2 cellular contexts compared by ENCODE assay signal in genomic region chr18:50447102-50447501, GRCh38.
TF ChIP-seq lines count a peak whose summit lies in the region.

No MANE protein-coding gene starts in this region.

TF ChIP-seq in GM23338, 12 proteins besides CTCF, POLR2A, EP300 and RAD21:
- TF ChIP-seq ETS1 (IDR thresholded peaks at IDR 0.05), result no peak
- no peak for TF ChIP-seq JUNB (IDR thresholded peaks at IDR 0.05; ENCODE audit: unreplicated experiment)
- TF ChIP-seq ZNF114 (CRISPR knock-in tag; IDR thresholded peaks at IDR 0.05), result no peak
- TF ChIP-seq EZH2phosphoT487 (IDR thresholded peaks at IDR 0.05; ENCODE audit: unreplicated experiment), result no peak
- TF ChIP-seq STAT1 (IDR thresholded peaks at IDR 0.05; ENCODE audit: unreplicated experiment), result no peak
- no peak for TF ChIP-seq EZH2 (IDR thresholded peaks at IDR 0.05; ENCODE audit: low read depth, unreplicated experiment)
- no peak for TF ChIP-seq NANOG (IDR thresholded peaks at IDR 0.05; ENCODE audit: borderline replicate concordance)
- no peak for TF ChIP-seq POLR2AphosphoS5 (IDR thresholded peaks at IDR 0.05; ENCODE audit: low read depth)
- no peak for TF ChIP-seq ZNF331 (CRISPR knock-in tag; IDR thresholded peaks at IDR 0.05; ENCODE audit: low read depth)
- TF ChIP-seq REST (IDR thresholded peaks at IDR 0.05; ENCODE audit: unreplicated experiment), result no peak
- no peak for TF ChIP-seq CREB1 (CRISPR knock-in tag; IDR thresholded peaks at IDR 0.05; ENCODE audit: low read depth)
- no peak for TF ChIP-seq ZNF462 (CRISPR knock-in tag; IDR thresholded peaks at IDR 0.05)

TF ChIP-seq in K562, 482 proteins besides CTCF, POLR2A, EP300 and RAD21 (continued from another document):
- TF ChIP-seq HES1 (IDR thresholded peaks at IDR 0.05; ENCODE audit: low read depth) (no peak), ZNF766 (CRISPR knock-in tag; conservative IDR thresholded peaks at IDR 0.05) (no peak), ZBTB40 (IDR thresholded peaks at IDR 0.05) (no peak), ZBTB40 (CRISPR knock-in tag; IDR thresholded peaks at IDR 0.05) (no peak), ZBTB33 (CRISPR knock-in tag; IDR thresholded peaks at IDR 0.05) (no peak), CBX8 (IDR thresholded peaks at IDR 0.05; ENCODE audit: borderline replicate concordance, extremely low read depth, low read depth, low read length, poor library complexity, severe bottlenecking) (no peak), PURB (CRISPR knock-in tag; IDR thresholded peaks at IDR 0.05; ENCODE audit: low read depth) (no peak), BRF2 (IDR thresholded peaks at IDR 0.05; ENCODE audit: borderline replicate concordance, insufficient read depth, insufficient read length) (no peak), KHSRP (IDR thresholded peaks at IDR 0.05) (no peak), ETS1 (conservative IDR thresholded peaks at IDR 0.05; ENCODE audit: control insufficient read depth, low read depth, low read length) (no peak), CBX3 (IDR thresholded peaks at IDR 0.05; ENCODE audit: borderline replicate concordance in 1 of 2, low read length in 2 of 2) (no peak), FOXK1 (CRISPR knock-in tag; IDR thresholded peaks at IDR 0.05; ENCODE audit: borderline replicate concordance) (no peak), ATF7 (IDR thresholded peaks at IDR 0.05) (no peak), MAFK (IDR thresholded peaks at IDR 0.05; ENCODE audit: low read length) (0 out of 2 replicates have a peak, but pooled peaks have one; percentile 9), IRF1 (CRISPR knock-in tag; IDR thresholded peaks at IDR 0.05; ENCODE audit: borderline replicate concordance) (no peak), MBD2 (IDR thresholded peaks at IDR 0.05; ENCODE audit: borderline replicate concordance, low read depth) (no peak), SRF (CRISPR knock-in tag; IDR thresholded peaks at IDR 0.05) (no peak), MAFG (tag; conservative IDR thresholded peaks at IDR 0.05) (peak; percentile 21; the same call in 1 of the 2 replicates), BRF1 (IDR thresholded peaks at IDR 0.05; ENCODE audit: borderline replicate concordance, extremely low read depth, insufficient read length) (no peak), PREB (CRISPR knock-in tag; IDR thresholded peaks at IDR 0.05) (no peak), ATF4 (CRISPR knock-in tag; IDR thresholded peaks at IDR 0.05) (no peak), SNIP1 (IDR thresholded peaks at IDR 0.05; ENCODE audit: low read depth) (no peak), MAFF (IDR thresholded peaks at IDR 0.05; ENCODE audit: low read length) (0 out of 2 replicates have a peak, but pooled peaks have one; percentile 33), MTA3 (IDR thresholded peaks at IDR 0.05; ENCODE audit: borderline replicate concordance) (no peak), STAT5B (CRISPR knock-in tag; IDR thresholded peaks at IDR 0.05) (no peak), HNRNPH1 (optimal IDR thresholded peaks at IDR 0.05; ENCODE audit: low read depth, low read length) (no peak), AFF1 (IDR thresholded peaks at IDR 0.05; ENCODE audit: low read depth in 1 of 2, partially characterized antibody in 2 of 2) (no peak), ZNF316 (IDR thresholded peaks at IDR 0.05) (0 out of 2 replicates have a peak, but pooled peaks have one; percentile 39), C11orf30 (IDR thresholded peaks at IDR 0.05; ENCODE audit: low read depth) (0 out of 2 replicates have a peak, but pooled peaks have one; percentile 19), RBM14 (IDR thresholded peaks at IDR 0.05; ENCODE audit: borderline replicate concordance, insufficient read depth, low read depth, low read length) (no peak), ZNF12 (CRISPR knock-in tag; IDR thresholded peaks at IDR 0.05) (no peak)
TF ChIP-seq in K562: peak in this region for 5.
